In the genomic region with DNA sequence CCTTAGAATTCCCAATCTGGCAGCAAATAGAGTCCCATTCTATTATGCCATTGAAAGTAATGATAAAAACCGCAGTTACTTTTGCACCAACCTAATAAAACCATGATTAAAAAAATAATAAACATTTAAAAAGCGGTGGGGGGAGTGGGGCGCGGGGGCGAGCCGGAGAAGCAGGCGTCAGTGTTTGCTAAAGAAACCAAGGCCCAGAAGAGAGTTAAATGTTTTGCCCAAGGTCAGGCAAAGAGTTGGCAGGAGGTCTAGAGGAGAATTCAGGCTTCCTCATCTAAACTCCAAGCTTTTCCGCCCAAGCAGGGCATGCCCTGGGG, we compare ENCODE assay signal across 9 cellular contexts. TPM values are rescaled to one million over a fixed set of nuclear protein-coding genes. Genes with fewer than 3 reads are reported as not detected.
DNase-seq lines count a peak whose midpoint lies in the region; ATAC-seq, FAIRE-seq and TF ChIP-seq lines count a peak whose summit lies in the region.
"Had no signal": no experiment of that assay in that cellular context is flagged by ENCODE, and none has a peak within 500 bp of the region (broad histone marks: within the 10 kb centered on the region; RNA-seq: fewer than 3 reads in every experiment).

No MANE protein-coding gene starts in this region.

- no peaks in the 10 kb centered on the region for H3K36me3 Mint-ChIP-seq in activated CD8-positive, alpha-beta memory T cell treated with anti-CD3 and anti-CD28 coated beads, Interleukin-2, amount 10 ng/mL, durations not matched to agents 7 days and 5 days

- WGBS in adrenal gland, 4 donors, result 8 to 20% (median 17%) methylated on average over 8 of the region's 8 CpGs
- WGBS in testis, 2 donors, result 13 to 25% methylated on average over 8 of the region's 8 CpGs

- H3K27ac Mint-ChIP-seq in activated CD8-positive, alpha-beta memory T cell treated with anti-CD3 and anti-CD28 coated beads, Interleukin-2, amount 10 ng/mL, durations not matched to agents 7 days and 5 days, result peak overlapping the region; percentile 91

- H3K9me3 Mint-ChIP-seq in activated CD8-positive, alpha-beta memory T cell treated with anti-CD3 and anti-CD28 coated beads, Interleukin-2, amount 10 ng/mL, durations not matched to agents 7 days and 5 days (ENCODE audit: low read depth), result no peaks in the 10 kb centered on the region

- H3K4me3 ChIP-seq in adrenal gland (peak overlapping the region in 2 of 4 donors; percentile 48 to 62), left lung (peak overlapping the region; percentile 55 to 56), testis (peak overlapping the region; percentile 46 to 90)

- H3K9me3 ChIP-seq in adrenal gland (replicated peaks in 1 of 3) (no peaks in the 10 kb centered on the region), left lung (no peaks in the 10 kb centered on the region), testis (no peaks in the 10 kb centered on the region)

- H3K4me3 Mint-ChIP-seq in activated CD8-positive, alpha-beta memory T cell treated with anti-CD3 and anti-CD28 coated beads, Interleukin-2, amount 10 ng/mL, durations not matched to agents 7 days and 5 days, result peak overlapping the region; percentile 83

- FAIRE-seq in HTR-8/SVneo (lab: Jason Lieb, UNC), result no peak
- FAIRE-seq: D721Med had no signal

- TF ChIP-seq POLR2A in adrenal gland (IDR thresholded peaks at IDR 0.05) (no peak), testis (IDR thresholded peaks at IDR 0.05) (no peak)

- peaks cover 3% of the 10 kb centered on the region for H3K27me3 Mint-ChIP-seq in activated CD8-positive, alpha-beta memory T cell treated with anti-CD3 and anti-CD28 coated beads, Interleukin-2, amount 10 ng/mL, durations not matched to agents 7 days and 5 days

- DNase-seq in activated CD8-positive, alpha-beta memory T cell treated with anti-CD3 and anti-CD28 coated beads, Interleukin-2, amount 10 ng/mL, durations not matched to agents 7 days and 5 days, result no peak
- no peak for DNase-seq in activated CD8-positive, alpha-beta memory T cell treated with anti-CD3 and anti-CD28 coated beads, Interleukin-2, amount 50 U/mL, for 4 hours
- peak in 1 of 7 donors; percentile 67 for DNase-seq in adrenal gland
- no peak for DNase-seq in left lung
- no peak for DNase-seq in testis
- DNase-seq in HTR-8/SVneo (ENCODE audit: insufficient read length, low spot score), result no peak
- no peak for DNase-seq in T1000 (lab: John Stamatoyannopoulos, UW)

- CTCF ChIA-PET in activated CD8-positive, alpha-beta memory T cell treated with anti-CD3 and anti-CD28 coated beads, Interleukin-2, amount 10 ng/mL, durations not matched to agents 7 days and 5 days (lab: Charles Lee), result interaction anchor here (0.7 to 4.4 kb wide), 30 partner anchors 11 to 616 kb away, joined by 3 to 94 read pairs (median 6); partner anchors contain the start of genes ECI1, FLYWCH1, FLYWCH2 and PKMYT1

- intact Hi-C loops in adrenal gland (cut with DNase I), result no loop called here
- intact Hi-C loops in left lung (cut with DNase I), result no loop called here
- intact Hi-C loops in testis (cut with DNase I; ENCODE audit: low total_unique reads), result no loop called here

- peak overlapping the region; percentile 39 to 97 (median 90) for H3K27ac ChIP-seq in adrenal gland
- H3K27ac ChIP-seq in left lung, result peak overlapping the region; percentile 88 to 94
- peak overlapping the region; percentile 70 to 92 for H3K27ac ChIP-seq in testis

- H3K4me1 Mint-ChIP-seq in activated CD8-positive, alpha-beta memory T cell treated with anti-CD3 and anti-CD28 coated beads, Interleukin-2, amount 10 ng/mL, durations not matched to agents 7 days and 5 days, result peaks cover 13% of the 10 kb centered on the region

- ATAC-seq in activated CD8-positive, alpha-beta memory T cell treated with anti-CD3 and anti-CD28 coated beads, Interleukin-2, amount 10 ng/mL, durations not matched to agents 7 days and 5 days, result no peak
- ATAC-seq in left lung (no peak), HG03045 (IDR thresholded peaks at IDR 0.05; ENCODE audit: unreplicated experiment) (no peak)

- no peak for TF ChIP-seq CTCF in adrenal gland (IDR thresholded peaks at IDR 0.05)
- no peak for TF ChIP-seq CTCF in left lung (IDR thresholded peaks at IDR 0.05)
- TF ChIP-seq CTCF in testis (IDR thresholded peaks at IDR 0.05), result no peak

- H3K27me3 ChIP-seq in adrenal gland (no peaks in the 10 kb centered on the region), left lung (peaks cover 0 to 21% of the 10 kb centered on the region in 2 donors), testis (no peaks in the 10 kb centered on the region)

- H3K36me3 ChIP-seq in adrenal gland (replicated peaks in 1 of 2) (no peaks in the 10 kb centered on the region), left lung (no peaks in the 10 kb centered on the region), testis (ENCODE audit: low read depth, missing control alignments) (no peaks in the 10 kb centered on the region)

- H3K4me1 ChIP-seq in adrenal gland (replicated peaks in 1 of 2), result peaks cover 7% of the 10 kb centered on the region in 2 donors
- peaks cover 6 to 10% of the 10 kb centered on the region in 2 donors for H3K4me1 ChIP-seq in left lung
- peaks cover 8% of the 10 kb centered on the region for H3K4me1 ChIP-seq in testis

RNA-seq across cellular contexts. Expression of gene PRSS22, which starts 9.7 kb away (rescaled TPM):
- not detected for total RNA-seq in activated CD8-positive, alpha-beta memory T cell treated with anti-CD3 and anti-CD28 coated beads, Interleukin-2, amount 10 ng/mL, durations not matched to agents 7 days and 5 days
- under 1 TPM in 2 of 8 donors, not detected in 6; 0.32 to 0.41 TPM for total RNA-seq in adrenal gland
- under 1 TPM in 1 of 3 donors, not detected in 2; 0.07 TPM for polyA plus RNA-seq in adrenal gland
- total RNA-seq in left lung, result 10 to 100 TPM; 15.7 to 16.7 TPM
- total RNA-seq in testis, result not detected
- polyA plus RNA-seq in testis (ENCODE audit: insufficient read depth, low read depth, low replicate concordance), result 0.38 TPM

RNA-seq across cellular contexts. Expression of gene FLYWCH2, which starts 15.4 kb away (rescaled TPM):
- 10 to 100 TPM; 19.6 to 19.7 TPM for total RNA-seq in activated CD8-positive, alpha-beta memory T cell treated with anti-CD3 and anti-CD28 coated beads, Interleukin-2, amount 10 ng/mL, durations not matched to agents 7 days and 5 days
- total RNA-seq in adrenal gland, result 100 to 1,000 TPM in 4 of 8 donors, 10 to 100 TPM in 4; 28.8 to 232 (median 93.4) TPM
- polyA plus RNA-seq in adrenal gland, result 10 to 100 TPM; 16.7 to 87.1 (median 49.5) TPM
- 10 to 100 TPM; 22.1 to 22.4 TPM for total RNA-seq in left lung
- 10 to 100 TPM; 96.1 to 96.5 TPM for total RNA-seq in testis
- polyA plus RNA-seq in testis (ENCODE audit: insufficient read depth, low read depth, low replicate concordance), result 42.3 TPM

RNA-seq across cellular contexts. Expression of gene ZG16B, which starts 37.5 kb away (rescaled TPM):
- 1 to 10 TPM; 3.6 to 7.0 TPM for total RNA-seq in activated CD8-positive, alpha-beta memory T cell treated with anti-CD3 and anti-CD28 coated beads, Interleukin-2, amount 10 ng/mL, durations not matched to agents 7 days and 5 days
- total RNA-seq in adrenal gland, result 1 to 10 TPM in 3 of 8 donors, under 1 TPM in 3, not detected in 2; 0.41 to 1.5 (median 0.94) TPM
- under 1 TPM in 2 of 3 donors, not detected in 1; 0.35 to 0.81 TPM for polyA plus RNA-seq in adrenal gland
- 1 to 10 TPM in 1 of 2 donors, under 1 TPM in 1; 0.61 to 1.4 TPM for total RNA-seq in left lung
- 1 to 10 TPM; 1.7 to 3.5 TPM for total RNA-seq in testis
- 1.8 TPM for polyA plus RNA-seq in testis (ENCODE audit: insufficient read depth, low read depth, low replicate concordance)

RNA-seq across cellular contexts. Expression of gene FLYWCH1, which starts 44.1 kb away (rescaled TPM):
- 10 to 100 TPM; 52.7 to 58.1 TPM for total RNA-seq in activated CD8-positive, alpha-beta memory T cell treated with anti-CD3 and anti-CD28 coated beads, Interleukin-2, amount 10 ng/mL, durations not matched to agents 7 days and 5 days
- total RNA-seq in adrenal gland, result 10 to 100 TPM; 31.9 to 89.8 (median 50.4) TPM
- polyA plus RNA-seq in adrenal gland, result 10 to 100 TPM in 2 of 3 donors, 1 to 10 TPM in 1; 3.3 to 79.7 (median 55.6) TPM
- total RNA-seq in left lung, result 10 to 100 TPM; 29.3 to 29.4 TPM
- 10 to 100 TPM; 26.7 to 31.0 TPM for total RNA-seq in testis
- polyA plus RNA-seq in testis (ENCODE audit: insufficient read depth, low read depth, low replicate concordance), result 12.5 TPM

RNA-seq across cellular contexts. Expression of gene PRSS21, which starts 50.6 kb away (rescaled TPM):
- 10 to 100 TPM in 1 of 2 experiments, 1 to 10 TPM in 1; 6.0 to 10.3 TPM for total RNA-seq in activated CD8-positive, alpha-beta memory T cell treated with anti-CD3 and anti-CD28 coated beads, Interleukin-2, amount 10 ng/mL, durations not matched to agents 7 days and 5 days
- under 1 TPM in 3 of 8 donors, not detected in 5; 0.72 to 0.88 (median 0.83) TPM for total RNA-seq in adrenal gland
- 1 to 10 TPM in 1 of 3 donors, under 1 TPM in 2; 0.20 to 2.6 (median 0.98) TPM for polyA plus RNA-seq in adrenal gland
- 1 to 10 TPM in 1 of 2 donors, under 1 TPM in 1; 0.90 to 2.5 TPM for total RNA-seq in left lung
- total RNA-seq in testis, result 100 to 1,000 TPM in 1 of 2 donors, 10 to 100 TPM in 1; 62.5 to 130 TPM
- polyA plus RNA-seq in testis (ENCODE audit: insufficient read depth, low read depth, low replicate concordance), result 153 TPM

Comparison
In these comparisons a context has a peak if more than half of its experiments do, and no peak if none do; other contexts are left out.
1. RNA of gene PRSS22, which starts 9.7 kb away (total RNA-seq): 15.7 to 16.7 TPM in left lung; not detected in testis, not detected in activated CD8-positive, alpha-beta memory T cell treated with anti-CD3 and anti-CD28 coated beads, Interleukin-2, amount 10 ng/mL, durations not matched to agents 7 days and 5 days and 0.32 to 0.41 TPM in adrenal gland; every median in the first group is over 10 times any median in the second.
2. Peak in every context shown above with its lines, with median percentiles within 50 percentile points of each other: H3K27ac ChIP-seq.